Comparison of ENCODE assay signal across 8 cellular contexts in the genomic region with DNA sequence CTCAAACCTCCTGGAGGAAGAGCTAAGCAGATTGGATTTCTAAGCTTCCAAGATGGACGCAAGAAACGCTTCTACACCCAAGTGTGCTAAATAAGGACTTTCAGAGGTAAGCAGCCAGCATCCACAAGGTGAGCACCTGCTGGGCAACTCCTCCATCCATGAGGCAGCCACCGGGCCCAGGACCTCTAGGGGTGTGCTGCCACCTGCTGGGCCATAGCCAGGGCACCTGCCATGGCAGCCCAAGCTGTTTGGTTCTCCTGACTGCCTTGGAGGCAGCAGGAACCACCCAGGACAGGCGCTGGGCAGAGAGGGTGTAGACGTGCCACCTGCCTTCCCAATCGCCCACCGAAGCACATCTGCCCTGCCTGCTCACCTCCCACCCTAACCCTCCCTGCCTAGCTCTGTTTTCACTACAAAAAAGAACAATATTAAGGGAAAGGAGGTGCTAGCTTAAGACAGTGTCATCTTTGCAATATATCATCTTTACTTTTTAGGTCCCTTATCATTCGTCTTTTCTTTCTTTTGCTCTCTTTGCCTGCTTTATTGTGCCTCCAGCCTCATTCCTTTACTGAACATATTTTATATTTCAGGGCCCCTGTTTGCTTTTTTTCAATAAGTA. TPM values are rescaled to one million over a fixed set of nuclear protein-coding genes. Genes with fewer than 3 reads are reported as not detected.
DNase-seq lines count a peak whose midpoint lies in the region; ATAC-seq and TF ChIP-seq lines count a peak whose summit lies in the region.

No MANE protein-coding gene starts in this region.

- peaks cover 5% of the 10 kb centered on the region in 2 donors for H3K36me3 Mint-ChIP-seq in activated naive CD4-positive, alpha-beta T cell treated with anti-CD3 and anti-CD28 coated beads, Interleukin-2, amount 50 U/mL, for 72 hours

- no peaks in the 10 kb centered on the region for H3K27me3 ChIP-seq in kidney epithelial cell (ENCODE audit: control insufficient read depth, insufficient read depth, low read length)

- H3K36me3 ChIP-seq in kidney epithelial cell (ENCODE audit: control insufficient read depth, insufficient read depth, low read length) = peaks cover 5% of the 10 kb centered on the region

- ATAC-seq in GM18907 (IDR thresholded peaks at IDR 0.05; ENCODE audit: unreplicated experiment) (peak; percentile 71), GM19455 (IDR thresholded peaks at IDR 0.05; ENCODE audit: unreplicated experiment) (no peak)
- peak; percentile 85 to 90 for ATAC-seq in activated naive CD4-positive, alpha-beta T cell treated with anti-CD3 and anti-CD28 coated beads, Interleukin-2, amount 50 U/mL, for 72 hours

- no peak for DNase-seq in AG09319 (ENCODE audit: extremely low read depth, low read depth)
- no peak for DNase-seq in LNCaP clone FGC (ENCODE audit: low read depth)
- DNase-seq in SKM-1 (lab: John Stamatoyannopoulos, UW; ENCODE audit: unreplicated experiment) = peak; percentile 16
- DNase-seq in activated naive CD4-positive, alpha-beta T cell treated with anti-CD3 and anti-CD28 coated beads, Interleukin-2, amount 50 U/mL, for 72 hours (ENCODE audit: low spot score in 2 of 2) = peak; percentile 79
- no peak for DNase-seq in kidney epithelial cell (ENCODE audit: low read depth)
- peak; percentile 65 for DNase-seq in stimulated activated CD8-positive, alpha-beta memory T cell treated with anti-CD3 and anti-CD28 coated beads, Interleukin-12 subunit alpha, Interleukin-12 subunit beta, amount 100 ng/mL, for 1 hour (ENCODE audit: low read depth)

- TF ChIP-seq CTCF in AG09319 (IDR thresholded peaks at IDR 0.05; ENCODE audit: low read depth, low read length) = peak; percentile 20
- peak; percentile 99 for TF ChIP-seq CTCF in LNCaP clone FGC (IDR thresholded peaks at IDR 0.05; ENCODE audit: control insufficient read depth, extremely low read depth, insufficient read depth)
- TF ChIP-seq CTCF in kidney epithelial cell (IDR thresholded peaks at IDR 0.05; ENCODE audit: insufficient read depth, low read length, poor library complexity, severe bottlenecking) = peak; percentile 91

- no peak overlapping the region for H3K27ac Mint-ChIP-seq in activated naive CD4-positive, alpha-beta T cell treated with anti-CD3 and anti-CD28 coated beads, Interleukin-2, amount 50 U/mL, for 72 hours

- H3K4me3 ChIP-seq in LNCaP clone FGC (ENCODE audit: low read depth, low read length) = no peak overlapping the region
- H3K4me3 ChIP-seq in kidney epithelial cell (ENCODE audit: low read depth, low read length) = no peak overlapping the region

- H3K9me3 Mint-ChIP-seq in activated naive CD4-positive, alpha-beta T cell treated with anti-CD3 and anti-CD28 coated beads, Interleukin-2, amount 50 U/mL, for 72 hours = no peaks in the 10 kb centered on the region

RNA-seq across cellular contexts. Expression of gene C15orf62, which starts 12.9 kb away (rescaled TPM):
- 1 to 10 TPM in 1 of 2 donors, under 1 TPM in 1; 0.52 to 2.0 TPM for total RNA-seq in activated naive CD4-positive, alpha-beta T cell treated with anti-CD3 and anti-CD28 coated beads, Interleukin-2, amount 50 U/mL, for 72 hours
- 1.2 and 1.4 TPM in 2 replicates for total RNA-seq in kidney epithelial cell

RNA-seq across cellular contexts. Expression of gene GCHFR, which starts 18.9 kb away (rescaled TPM):
- total RNA-seq in activated naive CD4-positive, alpha-beta T cell treated with anti-CD3 and anti-CD28 coated beads, Interleukin-2, amount 50 U/mL, for 72 hours = 10 to 100 TPM; 15.9 to 72.6 TPM
- 13.2 and 24.9 TPM in 2 replicates for total RNA-seq in kidney epithelial cell

RNA-seq across cellular contexts. Expression of gene ZFYVE19, which starts 24.2 kb away (rescaled TPM):
- total RNA-seq in activated naive CD4-positive, alpha-beta T cell treated with anti-CD3 and anti-CD28 coated beads, Interleukin-2, amount 50 U/mL, for 72 hours = 10 to 100 TPM; 24.6 to 26.6 TPM
- 21.8 and 34.7 TPM in 2 replicates for total RNA-seq in kidney epithelial cell

RNA-seq across cellular contexts. Expression of gene DNAJC17, which starts 24.6 kb away (rescaled TPM):
- 10 to 100 TPM; 20.2 to 36.1 TPM for total RNA-seq in activated naive CD4-positive, alpha-beta T cell treated with anti-CD3 and anti-CD28 coated beads, Interleukin-2, amount 50 U/mL, for 72 hours
- total RNA-seq in kidney epithelial cell = 20.0 and 59.2 TPM in 2 replicates

RNA-seq across cellular contexts. Expression of gene RMDN3, which starts 27.7 kb away (rescaled TPM):
- total RNA-seq in activated naive CD4-positive, alpha-beta T cell treated with anti-CD3 and anti-CD28 coated beads, Interleukin-2, amount 50 U/mL, for 72 hours = 10 to 100 TPM; 18.5 to 23.1 TPM
- 26.5 and 33.5 TPM in 2 replicates for total RNA-seq in kidney epithelial cell

Comparison
In these comparisons a context has a peak if more than half of its experiments do, and no peak if none do; other contexts are left out.
1. DNase-seq: peak in SKM-1 (single experiment), activated naive CD4-positive, alpha-beta T cell treated with anti-CD3 and anti-CD28 coated beads, Interleukin-2, amount 50 U/mL, for 72 hours (2 of 2) and stimulated activated CD8-positive, alpha-beta memory T cell treated with anti-CD3 and anti-CD28 coated beads, Interleukin-12 subunit alpha, Interleukin-12 subunit beta, amount 100 ng/mL, for 1 hour (single experiment); none in AG09319 (single experiment), LNCaP clone FGC (single experiment) and kidney epithelial cell (single experiment).
2. CTCF ChIP-seq: peak in every context shown above with its lines; median percentile 99 in LNCaP clone FGC; 91 in kidney epithelial cell; 20 in AG09319.